ENCODE assay signal across 1 cellular context in genomic region chr4:6749340-6750171, GRCh38.
A peak's percentile ranks its signal among the peaks of the same experiment; 100 is the strongest.
TF ChIP-seq lines count a peak whose summit lies in the region.

No MANE protein-coding gene starts in this region.

TF ChIP-seq in HepG2, 621 proteins besides CTCF, POLR2A, EP300 and RAD21 (continued from another document and continues in another):
- TF ChIP-seq, protein P1, sequence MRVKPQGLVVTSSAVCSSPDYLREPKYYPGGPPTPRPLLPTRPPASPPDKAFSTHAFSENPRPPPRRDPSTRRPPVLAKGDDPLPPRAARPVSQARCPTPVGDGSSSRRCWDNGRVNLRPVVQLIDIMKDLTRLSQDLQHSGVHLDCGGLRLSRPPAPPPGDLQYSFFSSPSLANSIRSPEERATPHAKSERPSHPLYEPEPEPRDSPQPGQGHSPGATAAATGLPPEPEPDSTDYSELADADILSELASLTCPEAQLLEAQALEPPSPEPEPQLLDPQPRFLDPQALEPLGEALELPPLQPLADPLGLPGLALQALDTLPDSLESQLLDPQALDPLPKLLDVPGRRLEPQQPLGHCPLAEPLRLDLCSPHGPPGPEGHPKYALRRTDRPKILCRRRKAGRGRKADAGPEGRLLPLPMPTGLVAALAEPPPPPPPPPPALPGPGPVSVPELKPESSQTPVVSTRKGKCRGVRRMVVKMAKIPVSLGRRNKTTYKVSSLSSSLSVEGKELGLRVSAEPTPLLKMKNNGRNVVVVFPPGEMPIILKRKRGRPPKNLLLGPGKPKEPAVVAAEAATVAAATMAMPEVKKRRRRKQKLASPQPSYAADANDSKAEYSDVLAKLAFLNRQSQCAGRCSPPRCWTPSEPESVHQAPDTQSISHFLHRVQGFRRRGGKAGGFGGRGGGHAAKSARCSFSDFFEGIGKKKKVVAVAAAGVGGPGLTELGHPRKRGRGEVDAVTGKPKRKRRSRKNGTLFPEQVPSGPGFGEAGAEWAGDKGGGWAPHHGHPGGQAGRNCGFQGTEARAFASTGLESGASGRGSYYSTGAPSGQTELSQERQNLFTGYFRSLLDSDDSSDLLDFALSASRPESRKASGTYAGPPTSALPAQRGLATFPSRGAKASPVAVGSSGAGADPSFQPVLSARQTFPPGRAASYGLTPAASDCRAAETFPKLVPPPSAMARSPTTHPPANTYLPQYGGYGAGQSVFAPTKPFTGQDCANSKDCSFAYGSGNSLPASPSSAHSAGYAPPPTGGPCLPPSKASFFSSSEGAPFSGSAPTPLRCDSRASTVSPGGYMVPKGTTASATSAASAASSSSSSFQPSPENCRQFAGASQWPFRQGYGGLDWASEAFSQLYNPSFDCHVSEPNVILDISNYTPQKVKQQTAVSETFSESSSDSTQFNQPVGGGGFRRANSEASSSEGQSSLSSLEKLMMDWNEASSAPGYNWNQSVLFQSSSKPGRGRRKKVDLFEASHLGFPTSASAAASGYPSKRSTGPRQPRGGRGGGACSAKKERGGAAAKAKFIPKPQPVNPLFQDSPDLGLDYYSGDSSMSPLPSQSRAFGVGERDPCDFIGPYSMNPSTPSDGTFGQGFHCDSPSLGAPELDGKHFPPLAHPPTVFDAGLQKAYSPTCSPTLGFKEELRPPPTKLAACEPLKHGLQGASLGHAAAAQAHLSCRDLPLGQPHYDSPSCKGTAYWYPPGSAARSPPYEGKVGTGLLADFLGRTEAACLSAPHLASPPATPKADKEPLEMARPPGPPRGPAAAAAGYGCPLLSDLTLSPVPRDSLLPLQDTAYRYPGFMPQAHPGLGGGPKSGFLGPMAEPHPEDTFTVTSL (CRISPR knock-in tag; IDR thresholded peaks at IDR 0.05; ENCODE audit: borderline replicate concordance), result no peak
- TF ChIP-seq RCOR2 (CRISPR knock-in tag; IDR thresholded peaks at IDR 0.05) (no peak; the same call in 1 of the 2 replicates), POGZ (CRISPR knock-in tag; IDR thresholded peaks at IDR 0.05) (peak; percentile 71), PHF5A (CRISPR knock-in tag; IDR thresholded peaks at IDR 0.05; ENCODE audit: low read depth, unreplicated experiment) (no peak), MAFF (IDR thresholded peaks at IDR 0.05; ENCODE audit: low read depth, low read length) (peak; percentile 34; the same call in 1 of the 2 replicates), ZNF34 (CRISPR knock-in tag; IDR thresholded peaks at IDR 0.05; ENCODE audit: borderline replicate concordance) (no peak), E2F2 (CRISPR knock-in tag; IDR thresholded peaks at IDR 0.05; ENCODE audit: borderline replicate concordance) (0 out of 2 replicates have a peak, but pooled peaks have one; percentile 41), ARNTL (CRISPR knock-in tag; IDR thresholded peaks at IDR 0.05) (peak; percentile 90), TRIM24 (CRISPR knock-in tag; IDR thresholded peaks at IDR 0.05) (no peak), ZNF598 (CRISPR knock-in tag; IDR thresholded peaks at IDR 0.05; ENCODE audit: borderline replicate concordance) (no peak), TBX2 (CRISPR knock-in tag; IDR thresholded peaks at IDR 0.05; ENCODE audit: borderline replicate concordance) (peak; percentile 89; the same call in 1 of the 2 replicates), ZFP36L1 (CRISPR knock-in tag; IDR thresholded peaks at IDR 0.05) (no peak), GABPA (IDR thresholded peaks at IDR 0.05; ENCODE audit: low read depth, low read length) (no peak), GABPA (CRISPR knock-in tag; IDR thresholded peaks at IDR 0.05; ENCODE audit: low read depth) (no peak), ZNF530 (CRISPR knock-in tag; IDR thresholded peaks at IDR 0.05; ENCODE audit: low read depth) (no peak), FOXA1 (IDR thresholded peaks at IDR 0.05) (no peak), FOXA1 (CRISPR knock-in tag; IDR thresholded peaks at IDR 0.05) (peak; percentile 55), HOXA5 (CRISPR knock-in tag; IDR thresholded peaks at IDR 0.05) (peak; percentile 66; the same call in 1 of the 2 replicates), TCF7L2 (IDR thresholded peaks at IDR 0.05; ENCODE audit: low read depth, low read length) (no peak), ZBTB7A (CRISPR knock-in tag; IDR thresholded peaks at IDR 0.05) (no peak), ZSCAN21 (CRISPR knock-in tag; IDR thresholded peaks at IDR 0.05; ENCODE audit: borderline replicate concordance) (peak; percentile 96), ZNF367 (CRISPR knock-in tag; IDR thresholded peaks at IDR 0.05; ENCODE audit: borderline replicate concordance) (no peak), JUND (CRISPR knock-in tag; IDR thresholded peaks at IDR 0.05) (peak; percentile 78; the same call in 1 of the 2 replicates), ZNF878 (CRISPR knock-in tag; IDR thresholded peaks at IDR 0.05) (peak; percentile 86), SNAPC4 (CRISPR knock-in tag; IDR thresholded peaks at IDR 0.05) (0 out of 2 replicates have a peak, but pooled peaks have one; percentile 59), LCORL (IDR thresholded peaks at IDR 0.05) (no peak), LCORL (CRISPR knock-in tag; IDR thresholded peaks at IDR 0.05) (peak; percentile 91; the same call in 1 of the 2 replicates), SRF (IDR thresholded peaks at IDR 0.05; ENCODE audit: low read depth, low read length) (no peak), NFYC (CRISPR knock-in tag; IDR thresholded peaks at IDR 0.05) (no peak), ZNF510 (CRISPR knock-in tag; IDR thresholded peaks at IDR 0.05; ENCODE audit: low read depth) (0 out of 2 replicates have a peak, but pooled peaks have one; percentile 81), RORA (CRISPR knock-in tag; IDR thresholded peaks at IDR 0.05) (no peak)
- TF ChIP-seq, protein P2, sequence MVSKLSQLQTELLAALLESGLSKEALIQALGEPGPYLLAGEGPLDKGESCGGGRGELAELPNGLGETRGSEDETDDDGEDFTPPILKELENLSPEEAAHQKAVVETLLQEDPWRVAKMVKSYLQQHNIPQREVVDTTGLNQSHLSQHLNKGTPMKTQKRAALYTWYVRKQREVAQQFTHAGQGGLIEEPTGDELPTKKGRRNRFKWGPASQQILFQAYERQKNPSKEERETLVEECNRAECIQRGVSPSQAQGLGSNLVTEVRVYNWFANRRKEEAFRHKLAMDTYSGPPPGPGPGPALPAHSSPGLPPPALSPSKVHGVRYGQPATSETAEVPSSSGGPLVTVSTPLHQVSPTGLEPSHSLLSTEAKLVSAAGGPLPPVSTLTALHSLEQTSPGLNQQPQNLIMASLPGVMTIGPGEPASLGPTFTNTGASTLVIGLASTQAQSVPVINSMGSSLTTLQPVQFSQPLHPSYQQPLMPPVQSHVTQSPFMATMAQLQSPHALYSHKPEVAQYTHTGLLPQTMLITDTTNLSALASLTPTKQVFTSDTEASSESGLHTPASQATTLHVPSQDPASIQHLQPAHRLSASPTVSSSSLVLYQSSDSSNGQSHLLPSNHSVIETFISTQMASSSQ (IDR thresholded peaks at IDR 0.05; ENCODE audit: low read depth), result no peak; the same call in 1 of the 2 replicates
- TF ChIP-seq, protein P2 (CRISPR knock-in tag; IDR thresholded peaks at IDR 0.05; ENCODE audit: borderline replicate concordance), result peak; percentile 91; the same call in 1 of the 2 replicates
- TF ChIP-seq, protein P3, sequence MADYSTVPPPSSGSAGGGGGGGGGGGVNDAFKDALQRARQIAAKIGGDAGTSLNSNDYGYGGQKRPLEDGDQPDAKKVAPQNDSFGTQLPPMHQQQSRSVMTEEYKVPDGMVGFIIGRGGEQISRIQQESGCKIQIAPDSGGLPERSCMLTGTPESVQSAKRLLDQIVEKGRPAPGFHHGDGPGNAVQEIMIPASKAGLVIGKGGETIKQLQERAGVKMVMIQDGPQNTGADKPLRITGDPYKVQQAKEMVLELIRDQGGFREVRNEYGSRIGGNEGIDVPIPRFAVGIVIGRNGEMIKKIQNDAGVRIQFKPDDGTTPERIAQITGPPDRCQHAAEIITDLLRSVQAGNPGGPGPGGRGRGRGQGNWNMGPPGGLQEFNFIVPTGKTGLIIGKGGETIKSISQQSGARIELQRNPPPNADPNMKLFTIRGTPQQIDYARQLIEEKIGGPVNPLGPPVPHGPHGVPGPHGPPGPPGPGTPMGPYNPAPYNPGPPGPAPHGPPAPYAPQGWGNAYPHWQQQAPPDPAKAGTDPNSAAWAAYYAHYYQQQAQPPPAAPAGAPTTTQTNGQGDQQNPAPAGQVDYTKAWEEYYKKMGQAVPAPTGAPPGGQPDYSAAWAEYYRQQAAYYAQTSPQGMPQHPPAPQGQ (CRISPR knock-in tag; IDR thresholded peaks at IDR 0.05; ENCODE audit: borderline replicate concordance), result no peak
- TF ChIP-seq, protein P4, sequence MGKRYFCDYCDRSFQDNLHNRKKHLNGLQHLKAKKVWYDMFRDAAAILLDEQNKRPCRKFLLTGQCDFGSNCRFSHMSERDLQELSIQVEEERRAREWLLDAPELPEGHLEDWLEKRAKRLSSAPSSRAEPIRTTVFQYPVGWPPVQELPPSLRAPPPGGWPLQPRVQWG (CRISPR knock-in tag; IDR thresholded peaks at IDR 0.05; ENCODE audit: borderline replicate concordance, low read depth), result no peak
- TF ChIP-seq, protein P5, sequence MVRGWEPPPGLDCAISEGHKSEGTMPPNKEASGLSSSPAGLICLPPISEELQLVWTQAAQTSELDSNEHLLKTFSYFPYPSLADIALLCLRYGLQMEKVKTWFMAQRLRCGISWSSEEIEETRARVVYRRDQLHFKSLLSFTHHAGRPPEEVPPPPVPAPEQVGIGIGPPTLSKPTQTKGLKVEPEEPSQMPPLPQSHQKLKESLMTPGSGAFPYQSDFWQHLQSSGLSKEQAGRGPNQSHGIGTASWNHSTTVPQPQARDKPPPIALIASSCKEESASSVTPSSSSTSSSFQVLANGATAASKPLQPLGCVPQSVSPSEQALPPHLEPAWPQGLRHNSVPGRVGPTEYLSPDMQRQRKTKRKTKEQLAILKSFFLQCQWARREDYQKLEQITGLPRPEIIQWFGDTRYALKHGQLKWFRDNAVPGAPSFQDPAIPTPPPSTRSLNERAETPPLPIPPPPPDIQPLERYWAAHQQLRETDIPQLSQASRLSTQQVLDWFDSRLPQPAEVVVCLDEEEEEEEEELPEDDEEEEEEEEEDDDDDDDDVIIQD (CRISPR knock-in tag; IDR thresholded peaks at IDR 0.05; ENCODE audit: low read depth), result peak; percentile 53
- TF ChIP-seq, protein P6, sequence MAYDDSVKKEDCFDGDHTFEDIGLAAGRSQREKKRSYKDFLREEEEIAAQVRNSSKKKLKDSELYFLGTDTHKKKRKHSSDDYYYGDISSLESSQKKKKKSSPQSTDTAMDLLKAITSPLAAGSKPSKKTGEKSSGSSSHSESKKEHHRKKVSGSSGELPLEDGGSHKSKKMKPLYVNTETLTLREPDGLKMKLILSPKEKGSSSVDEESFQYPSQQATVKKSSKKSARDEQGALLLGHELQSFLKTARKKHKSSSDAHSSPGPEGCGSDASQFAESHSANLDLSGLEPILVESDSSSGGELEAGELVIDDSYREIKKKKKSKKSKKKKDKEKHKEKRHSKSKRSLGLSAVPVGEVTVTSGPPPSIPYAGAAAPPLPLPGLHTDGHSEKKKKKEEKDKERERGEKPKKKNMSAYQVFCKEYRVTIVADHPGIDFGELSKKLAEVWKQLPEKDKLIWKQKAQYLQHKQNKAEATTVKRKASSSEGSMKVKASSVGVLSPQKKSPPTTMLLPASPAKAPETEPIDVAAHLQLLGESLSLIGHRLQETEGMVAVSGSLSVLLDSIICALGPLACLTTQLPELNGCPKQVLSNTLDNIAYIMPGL (CRISPR knock-in tag; IDR thresholded peaks at IDR 0.05; ENCODE audit: borderline replicate concordance in 1 of 2, low read depth in 1 of 2), result peak; percentile 63 to 72; a peak in 2 of 4 replicates
